20 cellular contexts compared by ENCODE assay signal in the genomic region with DNA sequence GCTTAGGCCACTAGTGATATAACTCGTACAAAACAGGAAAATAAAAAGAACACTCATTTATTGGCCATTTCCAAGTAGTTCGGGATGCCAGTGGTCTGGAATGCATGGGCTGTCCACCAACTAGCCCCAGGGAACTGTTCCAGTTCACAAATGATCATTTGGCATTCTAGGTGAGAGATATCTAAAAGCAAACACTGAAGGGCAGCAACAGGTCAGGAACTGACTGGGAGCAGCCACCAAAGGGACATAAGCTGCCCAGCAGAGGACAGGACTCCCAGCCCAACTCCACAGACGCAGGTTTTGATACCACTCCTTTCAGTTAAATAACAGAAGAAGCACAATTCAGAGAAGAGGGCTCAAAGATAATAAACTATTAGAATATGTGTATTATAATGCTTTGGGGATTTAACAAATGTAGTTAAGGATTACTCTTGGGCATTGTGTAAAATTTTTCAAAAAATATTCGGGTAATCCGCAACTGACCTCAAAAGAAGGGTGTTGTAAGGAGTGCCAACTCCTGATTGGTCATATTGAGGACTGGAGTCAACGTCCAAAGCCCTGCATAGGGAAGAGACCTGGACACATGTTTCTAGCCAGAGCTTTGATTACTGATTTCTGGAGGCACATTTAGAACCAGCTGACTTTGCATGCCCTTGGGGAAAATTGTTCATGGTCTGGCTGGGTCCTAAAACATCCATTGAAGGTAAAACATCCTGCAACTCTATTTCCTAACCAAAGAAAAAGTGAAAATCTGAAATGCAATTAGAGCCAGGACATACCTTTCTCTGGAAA.
DNase-seq lines count a peak whose midpoint lies in the region; ATAC-seq and TF ChIP-seq lines count a peak whose summit lies in the region.
"Had no signal": no experiment of that assay in that cellular context is flagged by ENCODE, and none has a peak within 500 bp of the region (broad histone marks: within the 10 kb centered on the region; RNA-seq: fewer than 3 reads in every experiment).

No MANE protein-coding gene starts in this region.

- no peaks in the 10 kb centered on the region for H3K27me3 Mint-ChIP-seq in progenitor cell of endocrine pancreas
- H3K27me3 Mint-ChIP-seq in CD8-positive, alpha-beta memory T cell, result no peaks in the 10 kb centered on the region
- H3K27me3 Mint-ChIP-seq: CD4-positive, alpha-beta memory T cell had no signal

- TF ChIP-seq CTCF in progenitor cell of endocrine pancreas (IDR thresholded peaks at IDR 0.05; ENCODE audit: unreplicated experiment), result no peak
- no peak for TF ChIP-seq CTCF in prostate gland (IDR thresholded peaks at IDR 0.05)

- CTCF ChIA-PET in CD8-positive, alpha-beta memory T cell (lab: Charles Lee), result no interaction called here

- H3K27ac Mint-ChIP-seq in progenitor cell of endocrine pancreas, result peak overlapping the region; percentile 15
- no peak overlapping the region for H3K27ac Mint-ChIP-seq in CD8-positive, alpha-beta memory T cell
- H3K27ac Mint-ChIP-seq: CD4-positive, alpha-beta memory T cell; HFFc6 had no signal

- H3K4me3 ChIP-seq in MG63 (no peak overlapping the region), prostate gland (no peak overlapping the region)
- no peak overlapping the region for H3K4me3 ChIP-seq in CD8-positive, alpha-beta memory T cell (ENCODE audit: low read length)
- H3K4me3 ChIP-seq: A549, GM12878 had no signal

- no peak for TF ChIP-seq POLR2A in prostate gland (IDR thresholded peaks at IDR 0.05)

- H3K27ac ChIP-seq in CD8-positive, alpha-beta memory T cell (ENCODE audit: low read depth, low read length), result no peak overlapping the region
- H3K27ac ChIP-seq in prostate gland, result no peak overlapping the region
- H3K27ac ChIP-seq: A549, C4-2B, HL-60 had no signal

- H3K36me3 ChIP-seq in MG63 (no peaks in the 10 kb centered on the region), prostate gland (no peaks in the 10 kb centered on the region)
- H3K36me3 ChIP-seq in CD8-positive, alpha-beta memory T cell (ENCODE audit: insufficient read depth, low read length), result no peaks in the 10 kb centered on the region
- H3K36me3 ChIP-seq: BE2C had no signal

- H3K4me1 ChIP-seq in CD8-positive, alpha-beta memory T cell (ENCODE audit: insufficient read depth, low read length), result no peaks in the 10 kb centered on the region
- no peaks in the 10 kb centered on the region for H3K4me1 ChIP-seq in prostate gland (replicated peaks)
- H3K4me1 ChIP-seq: A549, BE2C had no signal

- POLR2A ChIA-PET in CD8-positive, alpha-beta memory T cell (lab: Charles Lee), result no interaction called here

- 67% methylated on average over 6 of the region's 6 CpGs for WGBS in prostate gland

- intact Hi-C loops in prostate gland (cut with DNase I), result no loop called here

- H3K4me3 Mint-ChIP-seq in progenitor cell of endocrine pancreas (ENCODE audit: low read depth), result no peak overlapping the region
- H3K4me3 Mint-ChIP-seq in CD8-positive, alpha-beta memory T cell, result no peak overlapping the region
- H3K4me3 Mint-ChIP-seq: CD4-positive, alpha-beta memory T cell; HFFc6 had no signal

- peaks cover 20% of the 10 kb centered on the region for H3K4me1 Mint-ChIP-seq in progenitor cell of endocrine pancreas (ENCODE audit: low read depth)
- H3K4me1 Mint-ChIP-seq in CD8-positive, alpha-beta memory T cell, result no peaks in the 10 kb centered on the region
- H3K4me1 Mint-ChIP-seq: CD4-positive, alpha-beta memory T cell had no signal

- no peaks in the 10 kb centered on the region for H3K9me3 ChIP-seq in MG63
- H3K9me3 ChIP-seq in CD8-positive, alpha-beta memory T cell (ENCODE audit: low read length), result no peaks in the 10 kb centered on the region
- H3K9me3 ChIP-seq in prostate gland, result no peaks in the 10 kb centered on the region
- H3K9me3 ChIP-seq: A549, BE2C had no signal

- DNase-seq in EL (peak; percentile 21), MG63 (peak; percentile 30), astrocyte of the hippocampus (ENCODE audit: low read depth, low spot score) (peak; percentile 28), progenitor cell of endocrine pancreas (ENCODE audit: low spot score, unreplicated experiment) (no peak), prostate gland (ENCODE audit: low spot score) (no peak)
- no peak for DNase-seq in CD8-positive, alpha-beta memory T cell
- DNase-seq: BE2C; CD4-positive, alpha-beta memory T cell; COR-L47; DMS53; HCEC 1CT; HFFc6; IMR-90; KBM-7 had no signal

- no peaks in the 10 kb centered on the region for H3K27me3 ChIP-seq in MG63
- H3K27me3 ChIP-seq in CD8-positive, alpha-beta memory T cell (ENCODE audit: insufficient read depth, low read length, poor library complexity, severe bottlenecking), result no peaks in the 10 kb centered on the region
- H3K27me3 ChIP-seq in prostate gland (replicated peaks; ENCODE audit: insufficient read depth), result no peaks in the 10 kb centered on the region
- H3K27me3 ChIP-seq: BE2C had no signal

- peaks cover 5% of the 10 kb centered on the region for H3K9me3 Mint-ChIP-seq in progenitor cell of endocrine pancreas (ENCODE audit: low read depth)
- H3K9me3 Mint-ChIP-seq in CD8-positive, alpha-beta memory T cell, result peaks cover 2 to 15% (median 12%) of the 10 kb centered on the region in 5 donors
- H3K9me3 Mint-ChIP-seq: HFFc6 had no signal

- no peaks in the 10 kb centered on the region for H3K36me3 Mint-ChIP-seq in progenitor cell of endocrine pancreas (ENCODE audit: insufficient read depth)
- H3K36me3 Mint-ChIP-seq in CD8-positive, alpha-beta memory T cell, result peaks cover 0 to 1% (median 0%) of the 10 kb centered on the region in 3 donors
- H3K36me3 Mint-ChIP-seq: CD4-positive, alpha-beta memory T cell had no signal

- ATAC-seq in GM19023 (IDR thresholded peaks at IDR 0.05; ENCODE audit: unreplicated experiment), result no peak
- ATAC-seq in GM21528 (IDR thresholded peaks at IDR 0.05; ENCODE audit: low FRiP score, unreplicated experiment), result no peak
- ATAC-seq: A549, GM12878 had no signal

Comparison
In these comparisons a context has a peak if more than half of its experiments do, and no peak if none do; other contexts are left out.
1. DNase-seq: peak in EL (single experiment), MG63 (single experiment) and astrocyte of the hippocampus (single experiment); none in progenitor cell of endocrine pancreas (single experiment), CD8-positive, alpha-beta memory T cell (0 of 5) and prostate gland (single experiment).